Comparison of ENCODE assay signal across 13 cellular contexts in genomic region chr21:32306021-32306780, GRCh38. TPM values are rescaled to one million over a fixed set of nuclear protein-coding genes. Genes with fewer than 3 reads are reported as not detected.
DNase-seq lines count a peak whose midpoint lies in the region; ATAC-seq and TF ChIP-seq lines count a peak whose summit lies in the region.
"Had no signal": no experiment of that assay in that cellular context is flagged by ENCODE, and none has a peak within 500 bp of the region (broad histone marks: within the 10 kb centered on the region; RNA-seq: fewer than 3 reads in every experiment).

No MANE protein-coding gene starts in this region.

- DNase-seq in heart right ventricle: peak in 1 of 2 donors; percentile 35
- no peak for DNase-seq in cardiac septum (ENCODE audit: low spot score)
- DNase-seq in dermis blood vessel endothelial cell: peak; percentile 68
- DNase-seq in NCI-H2081 treated with DMSO at 0.1 percent for 48 hours (lab: John Stamatoyannopoulos, UW): no peak
- no peak for DNase-seq in OCI-M2 (lab: John Stamatoyannopoulos, UW; ENCODE audit: unreplicated experiment)
- DNase-seq: activated CD4-positive, alpha-beta T cell treated with anti-CD3 and anti-CD28 coated beads for 1 hour; AML-193; PC-9 had no signal

- ATAC-seq in heart right ventricle (peak in 7 of 8 donors; percentile 40 to 73 (median 53)), HG02763 (IDR thresholded peaks at IDR 0.05; ENCODE audit: unreplicated experiment) (no peak), GM18498 (IDR thresholded peaks at IDR 0.05; ENCODE audit: unreplicated experiment) (no peak)
- ATAC-seq: left lobe of liver had no signal

- H3K4me3 ChIP-seq in heart right ventricle: peak overlapping the region in 1 of 10 donors; percentile 11
- H3K4me3 ChIP-seq: PC-9 had no signal

- WGBS in heart right ventricle, 2 donors: 48 to 51% methylated on average over 22 of the region's 22 CpGs

- H3K27ac ChIP-seq in heart right ventricle (peak overlapping the region in 1 of 10 donors; percentile 4), layer of hippocampus (ENCODE audit: low read depth, low read length) (peak overlapping the region; percentile 85)
- H3K27ac ChIP-seq: PC-9 had no signal

- TF ChIP-seq CTCF in heart right ventricle (IDR thresholded peaks at IDR 0.05): peak in 6 of 9 donors; percentile 33 to 62 (median 38)

- H3K4me1 ChIP-seq in heart right ventricle: peaks cover 0 to 7% (median 0%) of the 10 kb centered on the region in 9 donors

- peaks cover 0 to 25% (median 0%) of the 10 kb centered on the region in 9 donors for H3K36me3 ChIP-seq in heart right ventricle

- intact Hi-C loops in heart right ventricle (cut with DNase I) (loop anchor here in 1 of 10 donors (5.0 kb wide), 1 partner anchor 156 kb away; no protein-coding TSS in a partner anchor), cardiac septum (cut with DNase I) (no loop called here)

- H3K9me3 ChIP-seq in heart right ventricle: no peaks in the 10 kb centered on the region

- H3K27me3 ChIP-seq in heart right ventricle (no peaks in the 10 kb centered on the region), layer of hippocampus (ENCODE audit: control insufficient read depth, insufficient read depth, low read length) (no peaks in the 10 kb centered on the region)

RNA-seq across cellular contexts. Expression of gene MRAP, which starts 7.5 kb away (rescaled TPM):
- total RNA-seq in heart right ventricle (1 to 10 TPM in 1 of 10 donors, under 1 TPM in 4, not detected in 5; 0.63 to 6.6 (median 0.77) TPM), cardiac septum (not detected), dermis blood vessel endothelial cell (not detected in 2 replicates)
- polyA plus RNA-seq in heart right ventricle: 10 to 100 TPM in 1 of 2 donors, 1 to 10 TPM in 1; 1.5 to 10.5 TPM
- total RNA-seq: PC-9, ureter had no signal

RNA-seq across cellular contexts. Expression of gene MIS18A, which starts 27.4 kb away (rescaled TPM):
- total RNA-seq in heart right ventricle (1 to 10 TPM; 1.8 to 3.6 (median 2.7) TPM), cardiac septum (2.6 TPM), dermis blood vessel endothelial cell (6.8 and 11.3 TPM in 2 replicates)
- polyA plus RNA-seq in heart right ventricle: 1 to 10 TPM; 2.6 to 3.1 TPM

Comparison
In these comparisons a context has a peak if more than half of its experiments do, and no peak if none do; other contexts are left out.
1. ATAC-seq: peak in heart right ventricle (7 of 8); none in HG02763 (single experiment) and GM18498 (single experiment).